10 cellular contexts compared by ENCODE assay signal in the genomic region with DNA sequence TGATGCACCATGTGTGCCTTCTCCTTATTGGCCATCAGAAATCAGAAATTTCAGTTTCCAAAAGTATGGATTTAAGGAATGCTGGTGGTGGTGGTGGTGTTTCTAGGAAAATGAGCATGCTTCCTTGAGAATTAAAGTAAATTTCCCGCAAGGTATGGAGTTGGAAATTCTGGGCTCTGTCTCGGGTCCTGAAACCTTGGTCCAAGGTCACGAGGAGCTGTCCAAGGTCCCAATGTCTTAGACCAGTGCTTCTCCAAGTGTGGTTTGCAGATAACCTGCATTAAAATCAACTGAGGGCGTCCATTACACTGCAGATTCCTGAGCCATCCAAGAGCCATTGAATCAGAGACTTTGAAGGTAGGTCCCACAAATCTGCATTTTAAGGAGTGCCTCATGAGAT.
DNase-seq lines count a peak whose midpoint lies in the region; ATAC-seq and TF ChIP-seq lines count a peak whose summit lies in the region.
"Had no signal": no experiment of that assay in that cellular context is flagged by ENCODE, and none has a peak within 500 bp of the region (broad histone marks: within the 10 kb centered on the region; RNA-seq: fewer than 3 reads in every experiment).

No MANE protein-coding gene starts in this region.

- H3K9me3 ChIP-seq in breast epithelium (no peaks in the 10 kb centered on the region), smooth muscle cell (replicated peaks; ENCODE audit: low read depth) (no peaks in the 10 kb centered on the region)

- no TSS peak for BruUV-seq in MCF 10A (replicated peaks; lab: Mats Ljungman, UMichigan)

- POLR2A ChIA-PET in MCF 10A (lab: Yijun Ruan, JAX): interaction anchor here (2.6 kb wide), 1 partner anchor 11 kb away, joined by 7 read pairs; no protein-coding TSS in a partner anchor
- POLR2A ChIA-PET in RWPE1 (lab: Yijun Ruan, JAX; ENCODE audit: low non-redundant PET): no interaction called here

- H3K9ac ChIP-seq in smooth muscle cell (ENCODE audit: low read depth): no peak overlapping the region

- H3K27ac ChIP-seq in breast epithelium (no peak overlapping the region), RWPE1 (no peak overlapping the region), smooth muscle cell (ENCODE audit: low read depth) (no peak overlapping the region)

- H3K27me3 ChIP-seq in breast epithelium (no peaks in the 10 kb centered on the region), smooth muscle cell (ENCODE audit: low read depth) (peaks cover 3% of the 10 kb centered on the region)

- H3K4me3 ChIP-seq in breast epithelium: no peak overlapping the region
- no peak overlapping the region for H3K4me3 ChIP-seq in smooth muscle cell

- H3K79me2 ChIP-seq in smooth muscle cell (ENCODE audit: low read depth): no peaks in the 10 kb centered on the region

- H3K36me3 ChIP-seq in breast epithelium (no peaks in the 10 kb centered on the region), smooth muscle cell (ENCODE audit: low read depth) (no peaks in the 10 kb centered on the region)

- H3K4me1 ChIP-seq in breast epithelium (no peaks in the 10 kb centered on the region), smooth muscle cell (ENCODE audit: low read depth) (peaks cover 6% of the 10 kb centered on the region)

- peaks cover 10% of the 10 kb centered on the region for H3K4me1 Mint-ChIP-seq in MCF 10A (ENCODE audit: insufficient read depth, unreplicated experiment)
- peaks cover 7% of the 10 kb centered on the region for H3K4me1 Mint-ChIP-seq in endothelial cell (ENCODE audit: unreplicated experiment)

- no peak overlapping the region for H2AFZ ChIP-seq in smooth muscle cell (ENCODE audit: low read depth)

- H3K36me3 Mint-ChIP-seq in MCF 10A (ENCODE audit: insufficient read depth, unreplicated experiment) (no peaks in the 10 kb centered on the region), endothelial cell (ENCODE audit: low read depth, unreplicated experiment) (peaks cover 4% of the 10 kb centered on the region)

- no peak overlapping the region for H3K4me2 ChIP-seq in smooth muscle cell

- no peak for ATAC-seq in GM18505 (IDR thresholded peaks at IDR 0.05; ENCODE audit: unreplicated experiment)

- intact Hi-C loops in MCF 10A (cut with micrococcal nuclease) (no loop called here), breast epithelium (cut with DNase I; ENCODE audit: low total_unique reads) (no loop called here)

- 24% methylated on average over 4 of the region's 4 CpGs for WGBS in smooth muscle cell (ENCODE audit: low lambda C conversion rate)

- DNase-seq in MCF 10A (ENCODE audit: unreplicated experiment) (peak; percentile 66), breast epithelium (ENCODE audit: low spot score in 2 of 2) (no peak), RWPE1 (ENCODE audit: low spot score) (peak; percentile 33), endothelial cell (ENCODE audit: low spot score) (peak; percentile 62), stromal cell of bone marrow (ENCODE audit: low read depth) (peak; percentile 17), NCI-H2227 (lab: John Stamatoyannopoulos, UW; ENCODE audit: unreplicated experiment) (no peak), smooth muscle cell (lab: John Stamatoyannopoulos, UW; ENCODE audit: unreplicated experiment) (no peak)
- DNase-seq: C1 segment of cervical spinal cord, NCI-H2081 had no signal

- TF ChIP-seq CTCF in MCF 10A (IDR thresholded peaks at IDR 0.05; ENCODE audit: unreplicated experiment) (no peak), breast epithelium (IDR thresholded peaks at IDR 0.05) (no peak), RWPE1 (conservative IDR thresholded peaks at IDR 0.05; ENCODE audit: low read depth) (no peak), endothelial cell (IDR thresholded peaks at IDR 0.05; ENCODE audit: unreplicated experiment) (no peak), smooth muscle cell (IDR thresholded peaks at IDR 0.05; ENCODE audit: borderline replicate concordance, insufficient read depth, poor library complexity, severe bottlenecking) (no peak)

- H3K9me3 Mint-ChIP-seq in MCF 10A (ENCODE audit: unreplicated experiment): no peaks in the 10 kb centered on the region
- H3K9me3 Mint-ChIP-seq in endothelial cell (ENCODE audit: unreplicated experiment): no peaks in the 10 kb centered on the region

- CTCF ChIA-PET in MCF 10A (lab: Yijun Ruan, JAX): interaction anchor here (0.5 to 0.8 kb wide), 4 partner anchors 31 to 1389 kb away, joined by 3 read pairs; no protein-coding TSS in a partner anchor
- CTCF ChIA-PET in RWPE1 (lab: Yijun Ruan, JAX): interaction anchor here (1.5 kb wide), 1 partner anchor 33 kb away, joined by 3 read pairs; no protein-coding TSS in a partner anchor

- H3K27me3 Mint-ChIP-seq in MCF 10A (ENCODE audit: insufficient read depth, unreplicated experiment) (peaks cover 63% of the 10 kb centered on the region), endothelial cell (ENCODE audit: unreplicated experiment) (peaks cover 9% of the 10 kb centered on the region)

- H4K20me1 ChIP-seq in smooth muscle cell (ENCODE audit: low read depth): no peaks in the 10 kb centered on the region

- no peak for TF ChIP-seq POLR2A in breast epithelium (IDR thresholded peaks at IDR 0.05)
- TF ChIP-seq POLR2A in GM18505 (IDR thresholded peaks at IDR 0.05; ENCODE audit: borderline replicate concordance, extremely low read depth, insufficient read depth, insufficient read length): no peak

- H3K4me3 Mint-ChIP-seq in MCF 10A (ENCODE audit: unreplicated experiment) (no peak overlapping the region), endothelial cell (ENCODE audit: unreplicated experiment) (no peak overlapping the region)

- H3K27ac Mint-ChIP-seq in MCF 10A (ENCODE audit: low read depth, unreplicated experiment): no peak overlapping the region
- no peak overlapping the region for H3K27ac Mint-ChIP-seq in endothelial cell (ENCODE audit: unreplicated experiment)

- H3F3A ChIP-seq in smooth muscle cell (ENCODE audit: low read depth): no peaks in the 10 kb centered on the region

Comparison
In these comparisons a context has a peak if more than half of its experiments do, and no peak if none do; other contexts are left out.
1. DNase-seq: peak in MCF 10A (single experiment), RWPE1 (single experiment), endothelial cell (single experiment) and stromal cell of bone marrow (single experiment); none in breast epithelium (0 of 2), NCI-H2227 (single experiment) and smooth muscle cell (single experiment).